Comparison of ENCODE assay signal across 8 cellular contexts in the genomic region with DNA sequence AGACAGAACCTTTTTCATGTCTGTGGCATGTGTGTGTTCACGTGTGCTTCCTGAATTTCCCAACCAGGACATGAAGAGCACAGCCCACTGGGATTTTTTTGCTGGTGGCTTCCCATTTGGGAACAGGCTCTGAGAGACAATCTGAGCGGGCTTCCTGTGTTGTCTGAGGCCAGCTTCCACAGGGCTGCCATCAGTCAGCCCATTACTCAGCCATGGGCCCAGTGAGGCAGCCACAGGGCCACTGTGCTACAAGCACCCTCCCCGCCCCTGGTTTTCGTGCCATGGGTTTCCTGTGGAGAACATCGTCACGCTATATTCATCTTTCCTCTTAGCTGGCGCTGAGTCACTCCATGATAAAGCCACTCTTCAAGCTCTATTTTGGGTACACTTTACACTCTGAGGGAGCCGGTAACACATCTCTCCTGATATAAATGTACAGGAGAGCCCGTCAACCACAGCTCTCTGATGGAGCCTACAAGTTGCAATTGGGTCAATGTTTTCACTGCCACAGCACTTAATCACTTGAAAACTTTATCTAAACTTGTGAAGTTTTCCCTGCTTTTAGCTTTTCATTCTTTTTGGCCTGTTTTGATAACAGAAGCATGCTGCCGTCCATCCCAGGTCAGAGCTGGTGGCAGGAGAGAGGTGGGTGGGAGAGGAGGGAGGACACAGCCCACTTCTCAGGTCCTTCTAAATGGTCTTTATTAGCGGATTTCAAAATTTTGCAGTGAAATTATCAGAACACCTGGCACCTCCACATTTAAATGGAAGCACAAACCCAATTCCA.
DNase-seq lines count a peak whose midpoint lies in the region; ATAC-seq, FAIRE-seq and TF ChIP-seq lines count a peak whose summit lies in the region.

No MANE protein-coding gene starts in this region.

- intact Hi-C loops in naive thymus-derived CD4-positive, alpha-beta T cell (cut with micrococcal nuclease): loop anchor here in 1 of 2 donors (5.0 kb wide), 1 partner anchor 56 kb away; no protein-coding TSS in a partner anchor

- FAIRE-seq in GM18507 (lab: Jason Lieb, UNC) (peak; percentile 12), HTR-8/SVneo (lab: Jason Lieb, UNC) (no peak)

- H3K27ac Mint-ChIP-seq in naive thymus-derived CD4-positive, alpha-beta T cell: peak overlapping the region in 7 of 9 donors; percentile 13 to 72 (median 38)

- H3K27ac ChIP-seq in naive thymus-derived CD4-positive, alpha-beta T cell (ENCODE audit: low read depth, low read length): no peak overlapping the region
- H3K27ac ChIP-seq in WERI-Rb-1: no peak overlapping the region

- CTCF ChIA-PET in naive thymus-derived CD4-positive, alpha-beta T cell (lab: Charles Lee): interaction anchor here (0.6 to 0.7 kb wide), 2 partner anchors 34 to 36 kb away, joined by 3 to 4 read pairs; no protein-coding TSS in a partner anchor

- peaks cover 3 to 43% (median 23%) of the 10 kb centered on the region in 5 donors for H3K36me3 Mint-ChIP-seq in naive thymus-derived CD4-positive, alpha-beta T cell

- peaks cover under 1 to 6% (median 3%) of the 10 kb centered on the region in 11 donors for H3K9me3 Mint-ChIP-seq in naive thymus-derived CD4-positive, alpha-beta T cell

- H3K4me1 ChIP-seq in naive thymus-derived CD4-positive, alpha-beta T cell (ENCODE audit: control insufficient read depth in 2 of 2, insufficient read depth in 2 of 2, low read length in 2 of 2): peaks cover 3 to 22% of the 10 kb centered on the region in 2 donors

- H3K4me3 Mint-ChIP-seq in naive thymus-derived CD4-positive, alpha-beta T cell: peak overlapping the region in 4 of 10 donors; percentile 11 to 59 (median 33)

- peak; percentile 93 for ATAC-seq in naive thymus-derived CD4-positive, alpha-beta T cell

- no peak overlapping the region for H3K4me3 ChIP-seq in naive thymus-derived CD4-positive, alpha-beta T cell (ENCODE audit: low read length)
- no peak overlapping the region for H3K4me3 ChIP-seq in WERI-Rb-1 (ENCODE audit: low read depth, low read length)

- H3K36me3 ChIP-seq in naive thymus-derived CD4-positive, alpha-beta T cell (ENCODE audit: control insufficient read depth in 2 of 3, insufficient read depth in 3 of 3, low read length in 3 of 3): no peaks in the 10 kb centered on the region
- peaks cover 25% of the 10 kb centered on the region for H3K36me3 ChIP-seq in WERI-Rb-1

- H3K27me3 ChIP-seq in naive thymus-derived CD4-positive, alpha-beta T cell (ENCODE audit: control insufficient read depth in 2 of 2, insufficient read depth in 2 of 2, low read length in 2 of 2): no peaks in the 10 kb centered on the region
- H3K27me3 ChIP-seq in WERI-Rb-1 (ENCODE audit: insufficient read depth, low read depth, severe bottlenecking): no peaks in the 10 kb centered on the region

- DNase-seq in GM18507 (ENCODE audit: extremely low spot score, insufficient read length, low read depth) (no peak), HTR-8/SVneo (ENCODE audit: insufficient read length, low spot score) (peak; percentile 63), dermis microvascular lymphatic vessel endothelial cell (ENCODE audit: low read depth in 2 of 2) (peak; percentile 76 to 97), stromal cell of bone marrow (ENCODE audit: low read depth) (peak; percentile 97), WERI-Rb-1 (no peak), NCI-H524 (lab: John Stamatoyannopoulos, UW) (no peak)
- peak; percentile 25 for DNase-seq in activated CD4-positive, alpha-beta T cell treated with anti-CD3 and anti-CD28 coated beads, Interleukin-2, amount 50 U/mL, for 1 hour
- peak in 1 of 9 donors; percentile 77 for DNase-seq in naive thymus-derived CD4-positive, alpha-beta T cell

- peaks cover 16 to 71% (median 52%) of the 10 kb centered on the region in 7 donors for H3K4me1 Mint-ChIP-seq in naive thymus-derived CD4-positive, alpha-beta T cell

- no peaks in the 10 kb centered on the region for H3K9me3 ChIP-seq in naive thymus-derived CD4-positive, alpha-beta T cell (ENCODE audit: control insufficient read depth in 2 of 3, low read length in 3 of 3)
- H3K9me3 ChIP-seq in WERI-Rb-1 (ENCODE audit: severe bottlenecking): peaks cover 3% of the 10 kb centered on the region

- TF ChIP-seq CTCF in WERI-Rb-1 (IDR thresholded peaks at IDR 0.05; ENCODE audit: low read depth, low read length): no peak

- H3K27me3 Mint-ChIP-seq in naive thymus-derived CD4-positive, alpha-beta T cell: no peaks in the 10 kb centered on the region

- POLR2A ChIA-PET in naive thymus-derived CD4-positive, alpha-beta T cell (lab: Charles Lee): no interaction called here

Comparison
In these comparisons a context has a peak if more than half of its experiments do, and no peak if none do; other contexts are left out.
1. DNase-seq: peak in HTR-8/SVneo (single experiment), activated CD4-positive, alpha-beta T cell treated with anti-CD3 and anti-CD28 coated beads, Interleukin-2, amount 50 U/mL, for 1 hour (single experiment), dermis microvascular lymphatic vessel endothelial cell (2 of 2) and stromal cell of bone marrow (single experiment); none in GM18507 (single experiment), WERI-Rb-1 (single experiment) and NCI-H524 (0 of 2).